8 cellular contexts compared by ENCODE assay signal in the genomic region with DNA sequence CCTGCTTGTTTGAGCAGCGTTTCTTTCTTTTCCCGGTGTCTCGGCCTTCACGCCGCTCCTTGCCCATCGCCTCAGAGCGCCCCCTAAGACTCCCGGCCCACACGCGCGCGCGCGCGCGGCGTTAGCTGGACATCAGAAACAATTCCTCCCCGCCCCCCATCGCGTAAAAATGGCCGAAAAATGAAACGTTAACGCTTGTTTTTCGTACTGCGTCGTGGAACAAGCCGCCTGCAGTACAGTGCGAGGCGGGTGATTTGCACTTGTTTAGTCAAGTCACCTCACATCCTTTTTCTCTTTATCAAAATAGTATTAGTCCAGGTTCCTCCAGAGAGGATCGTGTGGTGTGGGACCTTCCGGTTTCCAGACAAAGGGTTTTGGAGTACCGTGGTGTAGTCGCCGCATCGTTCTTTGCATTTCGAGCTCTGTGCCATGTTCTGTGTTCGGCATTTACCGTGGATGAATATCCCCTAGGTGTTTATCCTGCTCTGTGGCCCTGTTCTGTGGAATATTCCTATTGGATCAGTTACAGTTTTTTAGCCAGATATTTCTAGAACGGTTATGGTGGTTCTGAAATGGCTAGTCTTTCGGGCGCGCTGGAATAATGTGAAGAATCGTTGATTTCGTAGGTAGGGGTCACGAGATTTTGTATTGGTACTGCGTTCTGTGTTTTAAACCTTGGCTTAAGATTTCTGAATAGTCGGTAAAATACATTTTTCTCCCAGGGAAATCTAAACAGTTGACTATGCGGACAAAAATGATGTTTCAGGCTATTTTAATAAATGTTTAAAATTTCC. TPM values are rescaled to one million over a fixed set of nuclear protein-coding genes. Genes with fewer than 3 reads are reported as not detected.
DNase-seq lines count a peak whose midpoint lies in the region; ATAC-seq and TF ChIP-seq lines count a peak whose summit lies in the region.

No MANE protein-coding gene starts in this region.

- H3K4me3 ChIP-seq in AG09309 (ENCODE audit: control insufficient read depth, low read depth, low read length) = peak overlapping the region; percentile 86

- peak; percentile 53 for TF ChIP-seq CTCF in AG09309 (IDR thresholded peaks at IDR 0.05; ENCODE audit: control insufficient read depth, insufficient read depth, low read depth, low read length, missing control alignments)

- no peak for DNase-seq in AG09309 (ENCODE audit: low read depth)
- DNase-seq in NCI-H460 (ENCODE audit: extremely low read depth, low read depth) = peak; percentile 75
- peak; percentile 59 to 65 for DNase-seq in activated CD4-positive, alpha-beta T cell treated with anti-CD3 and anti-CD28 coated beads, Interleukin-2, amount 50 U/mL, for 48 hours
- DNase-seq in effector CD8-positive, alpha-beta T cell (lab: John Stamatoyannopoulos, UW) = peak; percentile 41
- peak; percentile 88 for DNase-seq in medulla oblongata (ENCODE audit: extremely low spot score)
- DNase-seq in stimulated activated CD8-positive, alpha-beta memory T cell treated with anti-CD3 and anti-CD28 coated beads, Interleukin-15, amount 100 ng/mL, for 1 hour (ENCODE audit: low read depth) = peak; percentile 35

- ATAC-seq in GM18517 (IDR thresholded peaks at IDR 0.05; ENCODE audit: unreplicated experiment) (peak; percentile 15), HG03095 (IDR thresholded peaks at IDR 0.05; ENCODE audit: unreplicated experiment) (peak; percentile 26)

RNA-seq across cellular contexts. Expression of a gene that starts 1.0 kb away (rescaled TPM):
- total RNA-seq in NCI-H460 (2014; rRNA removed; shearing (Covaris generic)) = 344 and 359 TPM in 2 replicates
- 255 and 322 TPM in 2 replicates for polyA plus RNA-seq in NCI-H460 (2014; cell fraction: nucleus; rRNA removed)

RNA-seq across cellular contexts. Expression of a gene that starts 47.1 kb away (rescaled TPM):
- total RNA-seq in NCI-H460 (2014; rRNA removed; shearing (Covaris generic)) = 105 and 120 TPM in 2 replicates
- 38.7 and 43.2 TPM in 2 replicates for polyA plus RNA-seq in NCI-H460 (2014; cell fraction: nucleus; rRNA removed)
